ENCODE assay signal across 27 cellular contexts in the genomic region with DNA sequence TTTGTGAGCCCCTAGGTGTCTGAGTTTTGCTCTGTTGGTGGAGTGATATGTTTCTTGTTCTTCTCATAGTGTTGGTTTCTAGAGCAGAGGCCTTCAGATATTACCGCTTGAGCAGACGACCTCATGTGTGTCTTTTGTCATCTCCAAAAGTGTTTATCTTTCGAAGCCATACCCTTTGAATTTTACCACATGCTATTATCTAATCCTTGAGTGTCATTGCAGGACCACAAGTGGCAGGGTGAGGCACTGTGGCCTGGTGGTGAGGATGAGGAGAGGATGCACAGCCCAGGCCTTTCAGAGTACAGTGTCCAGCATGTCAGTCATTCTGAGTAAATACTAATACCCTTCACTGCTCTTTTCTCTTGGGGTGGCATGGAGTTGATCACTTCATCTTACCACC. TPM values are rescaled to one million over a fixed set of nuclear protein-coding genes. Genes with fewer than 3 reads are reported as not detected.
"Had no signal": no experiment of that assay in that cellular context is flagged by ENCODE, and none has a peak within 500 bp of the region (broad histone marks: within the 10 kb centered on the region; RNA-seq: fewer than 3 reads in every experiment).

No MANE protein-coding gene starts in this region.

- FAIRE-seq: HTR-8/SVneo had no signal

- H3K9ac ChIP-seq: KMS-11 had no signal

- H3K9me3 ChIP-seq: Peyer's patch had no signal

- H3K4me1 ChIP-seq: Peyer's patch had no signal

- ATAC-seq: PC-3, Right ventricle myocardium inferior had no signal

- DNase-seq: Kasumi-1, MV-4-11, NCI-H1048, NCI-H1105, NCI-H1417, NCI-H146, NCI-H1694 treated with DMSO at 0.1 percent for 48 hours, NCI-H1930, NCI-H2081 treated with DMSO at 0.1 percent for 48 hours, NCI-H2171, NCI-H226, NCI-H446, NCI-H510A, NCI-H524 treated with DMSO at 0.1 percent for 48 hours, NCI-H69, NCI-H774, PC-3, Peyer's patch, SHP77 treated with DMSO at 0.1 percent for 48 hours had no signal

- H3K36me3 ChIP-seq: Peyer's patch, SJSA1 had no signal

- H3K4me3 ChIP-seq: Peyer's patch, SJSA1, SK-N-MC had no signal

- H3K27ac ChIP-seq: HL-60, KMS-11, Peyer's patch, SJSA1, SK-N-MC had no signal

- H3K27me3 ChIP-seq: Peyer's patch, SJSA1 had no signal

- H3K4me2 ChIP-seq: KMS-11 had no signal

RNA-seq across cellular contexts. Expression of a gene that starts 57.2 kb away (rescaled TPM):
- total RNA-seq: MCF 10A, PC-3, Peyer's patch, RPMI7951, SJSA1 had no signal
